ENCODE assay signal across 9 cellular contexts in genomic region chr3:50652709-50653108, GRCh38. TPM values are rescaled to one million over a fixed set of nuclear protein-coding genes. Genes with fewer than 3 reads are reported as not detected.
DNase-seq lines count a peak whose midpoint lies in the region; ATAC-seq, FAIRE-seq and TF ChIP-seq lines count a peak whose summit lies in the region.
"Had no signal": no experiment of that assay in that cellular context is flagged by ENCODE, and none has a peak within 500 bp of the region (broad histone marks: within the 10 kb centered on the region; RNA-seq: fewer than 3 reads in every experiment).

No MANE protein-coding gene starts in this region.

- H3K4me1 ChIP-seq in CD4-positive, CD25-positive, alpha-beta regulatory T cell (ENCODE audit: control insufficient read depth, insufficient read depth, low read length, poor library complexity, severe bottlenecking): no peaks in the 10 kb centered on the region
- H3K4me1 ChIP-seq in HUES48 (ENCODE audit: control insufficient read depth, insufficient read depth, low read length) (peaks cover 13% of the 10 kb centered on the region), pancreas (no peaks in the 10 kb centered on the region)
- no peaks in the 10 kb centered on the region for H3K4me1 ChIP-seq in effector memory CD4-positive, alpha-beta T cell (ENCODE audit: control insufficient read depth, insufficient read depth, low read length, poor library complexity, severe bottlenecking)
- H3K4me1 ChIP-seq: HAP-1 had no signal

- H3K27ac ChIP-seq in CD4-positive, CD25-positive, alpha-beta regulatory T cell (ENCODE audit: insufficient read depth, low read length, poor library complexity, severe bottlenecking): no peak overlapping the region
- H3K27ac ChIP-seq in HUES48 (ENCODE audit: low read depth, low read length) (peak overlapping the region; percentile 60), pancreas (no peak overlapping the region)
- H3K27ac ChIP-seq in effector memory CD4-positive, alpha-beta T cell (ENCODE audit: insufficient read depth, low read length, poor library complexity, severe bottlenecking): no peak overlapping the region

- H3K9me3 ChIP-seq in CD4-positive, CD25-positive, alpha-beta regulatory T cell (ENCODE audit: control insufficient read depth in 2 of 2, low read length in 2 of 2): no peaks in the 10 kb centered on the region
- H3K9me3 ChIP-seq in HUES48 (ENCODE audit: control insufficient read depth, insufficient read depth, low read length): no peaks in the 10 kb centered on the region
- H3K9me3 ChIP-seq in effector memory CD4-positive, alpha-beta T cell (ENCODE audit: control insufficient read depth, low read length): no peaks in the 10 kb centered on the region
- no peaks in the 10 kb centered on the region for H3K9me3 ChIP-seq in pancreas
- H3K9me3 ChIP-seq: HAP-1 had no signal

- no peak overlapping the region for H3K4me3 ChIP-seq in CD4-positive, CD25-positive, alpha-beta regulatory T cell (ENCODE audit: low read depth, low read length)
- H3K4me3 ChIP-seq in HUES48 (ENCODE audit: low read depth, low read length): no peak overlapping the region
- no peak overlapping the region for H3K4me3 ChIP-seq in effector memory CD4-positive, alpha-beta T cell (ENCODE audit: insufficient read depth, low read depth, low read length, poor library complexity, severe bottlenecking)
- no peak overlapping the region for H3K4me3 ChIP-seq in pancreas
- H3K4me3 ChIP-seq: HAP-1 had no signal

- ATAC-seq in CD4-positive, CD25-positive, alpha-beta regulatory T cell (ENCODE audit: low read depth in 2 of 2): peak; percentile 44 to 56
- ATAC-seq in pancreas (peak in 3 of 4 donors; percentile 56 to 74 (median 61)), GM21447 (IDR thresholded peaks at IDR 0.05; ENCODE audit: unreplicated experiment) (no peak), GM18868 (IDR thresholded peaks at IDR 0.05; ENCODE audit: unreplicated experiment) (no peak), HG03196 (IDR thresholded peaks at IDR 0.05; ENCODE audit: unreplicated experiment) (no peak)

- no peaks in the 10 kb centered on the region for H3K9me3 Mint-ChIP-seq in CD4-positive, CD25-positive, alpha-beta regulatory T cell
- no peaks in the 10 kb centered on the region for H3K9me3 Mint-ChIP-seq in activated CD4-positive, alpha-beta T cell treated with anti-CD3 and anti-CD28 coated beads, Interleukin-2, amount 10 ng/mL, durations not matched to agents 24 days and 14 days

- H3K36me3 ChIP-seq in CD4-positive, CD25-positive, alpha-beta regulatory T cell (ENCODE audit: control insufficient read depth, insufficient read depth, low read length): peaks cover 14% of the 10 kb centered on the region
- peaks cover 6% of the 10 kb centered on the region; the same call in 1 of the 2 replicates for H3K36me3 ChIP-seq in HUES48 (ENCODE audit: control insufficient read depth, insufficient read depth, low read length)
- peaks cover 18% of the 10 kb centered on the region for H3K36me3 ChIP-seq in effector memory CD4-positive, alpha-beta T cell (ENCODE audit: control insufficient read depth, insufficient read depth, low read length)
- H3K36me3 ChIP-seq in pancreas: no peaks in the 10 kb centered on the region

- H3K4me3 Mint-ChIP-seq in CD4-positive, CD25-positive, alpha-beta regulatory T cell: no peak overlapping the region
- H3K4me3 Mint-ChIP-seq in activated CD4-positive, alpha-beta T cell treated with anti-CD3 and anti-CD28 coated beads, Interleukin-2, amount 10 ng/mL, durations not matched to agents 24 days and 14 days: no peak overlapping the region

- FAIRE-seq in pancreas (lab: Jason Lieb, UNC): no peak

- peak overlapping the region in 1 of 3 donors; percentile 32 for H3K27ac Mint-ChIP-seq in CD4-positive, CD25-positive, alpha-beta regulatory T cell
- peak overlapping the region; percentile 5 for H3K27ac Mint-ChIP-seq in activated CD4-positive, alpha-beta T cell treated with anti-CD3 and anti-CD28 coated beads, Interleukin-2, amount 10 ng/mL, durations not matched to agents 24 days and 14 days

- H3K27me3 Mint-ChIP-seq in CD4-positive, CD25-positive, alpha-beta regulatory T cell: no peaks in the 10 kb centered on the region
- no peaks in the 10 kb centered on the region for H3K27me3 Mint-ChIP-seq in activated CD4-positive, alpha-beta T cell treated with anti-CD3 and anti-CD28 coated beads, Interleukin-2, amount 10 ng/mL, durations not matched to agents 24 days and 14 days

- peaks cover 0 to 9% (median 4%) of the 10 kb centered on the region in 4 donors for H3K4me1 Mint-ChIP-seq in CD4-positive, CD25-positive, alpha-beta regulatory T cell
- H3K4me1 Mint-ChIP-seq in activated CD4-positive, alpha-beta T cell treated with anti-CD3 and anti-CD28 coated beads, Interleukin-2, amount 10 ng/mL, durations not matched to agents 24 days and 14 days: peaks cover 23% of the 10 kb centered on the region

- TF ChIP-seq CTCF in pancreas (IDR thresholded peaks at IDR 0.05): peak in 1 of 4 donors; percentile 19

- peak; percentile 35 to 65 (median 43) for DNase-seq in CD4-positive, CD25-positive, alpha-beta regulatory T cell
- peak; percentile 83 for DNase-seq in activated CD4-positive, alpha-beta T cell treated with anti-CD3 and anti-CD28 coated beads, Interleukin-2, amount 10 ng/mL, durations not matched to agents 24 days and 14 days
- peak; percentile 14 to 34 (median 26) for DNase-seq in effector memory CD4-positive, alpha-beta T cell
- peak in 1 of 6 donors; percentile 24 for DNase-seq in pancreas

- H3K27me3 ChIP-seq in CD4-positive, CD25-positive, alpha-beta regulatory T cell (ENCODE audit: control insufficient read depth, insufficient read depth, low read length): no peaks in the 10 kb centered on the region
- H3K27me3 ChIP-seq in HUES48 (ENCODE audit: control insufficient read depth, insufficient read depth, low read length): no peaks in the 10 kb centered on the region
- no peaks in the 10 kb centered on the region for H3K27me3 ChIP-seq in effector memory CD4-positive, alpha-beta T cell (replicated peaks; ENCODE audit: control insufficient read depth, insufficient read depth, low read length, poor library complexity, severe bottlenecking)
- H3K27me3 ChIP-seq in pancreas: no peaks in the 10 kb centered on the region

- intact Hi-C loops in activated CD4-positive, alpha-beta T cell treated with anti-CD3 and anti-CD28 coated beads, Interleukin-2, amount 10 ng/mL, durations not matched to agents 24 days and 14 days (cut with micrococcal nuclease): loop anchor here (1.0 kb wide), 2 partner anchors 36 to 80 kb away; no protein-coding TSS in a partner anchor
- intact Hi-C loops in pancreas (cut with DNase I): no loop called here

- H3K36me3 Mint-ChIP-seq in CD4-positive, CD25-positive, alpha-beta regulatory T cell: peaks cover under 1% of the 10 kb centered on the region
- H3K36me3 Mint-ChIP-seq in activated CD4-positive, alpha-beta T cell treated with anti-CD3 and anti-CD28 coated beads, Interleukin-2, amount 10 ng/mL, durations not matched to agents 24 days and 14 days (ENCODE audit: low read depth): peaks cover 13% of the 10 kb centered on the region

- 55 to 65% methylated on average over 2 of the region's 2 CpGs for WGBS in pancreas, 2 donors

- H3K9ac ChIP-seq in HUES48 (ENCODE audit: low read depth, low read length): no peak overlapping the region

RNA-seq across cellular contexts. Expression of gene DOCK3, which starts 22.0 kb away (rescaled TPM):
- total RNA-seq in CD4-positive, CD25-positive, alpha-beta regulatory T cell: 0.35 TPM
- polyA plus RNA-seq in CD4-positive, CD25-positive, alpha-beta regulatory T cell: under 1 TPM; 0.03 to 0.09 (median 0.07) TPM
- total RNA-seq in activated CD4-positive, alpha-beta T cell treated with anti-CD3 and anti-CD28 coated beads, Interleukin-2, amount 10 ng/mL, durations not matched to agents 24 days and 14 days: 1.7 and 1.8 TPM in 2 replicates
- under 1 TPM; 0.09 to 0.49 (median 0.29) TPM for total RNA-seq in pancreas
- polyA plus RNA-seq in pancreas: 1 to 10 TPM in 1 of 2 donors, under 1 TPM in 1; 0.57 to 1.5 TPM

RNA-seq across cellular contexts. Expression of gene MAPKAPK3, which starts 35.8 kb away (rescaled TPM):
- total RNA-seq in CD4-positive, CD25-positive, alpha-beta regulatory T cell: 42.9 TPM
- polyA plus RNA-seq in CD4-positive, CD25-positive, alpha-beta regulatory T cell: 10 to 100 TPM; 47.0 to 52.9 (median 49.5) TPM
- 199 and 207 TPM in 2 replicates for total RNA-seq in activated CD4-positive, alpha-beta T cell treated with anti-CD3 and anti-CD28 coated beads, Interleukin-2, amount 10 ng/mL, durations not matched to agents 24 days and 14 days
- 10 to 100 TPM; 21.9 to 30.6 (median 24.6) TPM for total RNA-seq in pancreas
- polyA plus RNA-seq in pancreas: 10 to 100 TPM; 15.8 to 17.0 TPM

RNA-seq across cellular contexts. Expression of gene CISH, which starts 41.1 kb away (rescaled TPM):
- total RNA-seq in CD4-positive, CD25-positive, alpha-beta regulatory T cell: 23.4 TPM
- polyA plus RNA-seq in CD4-positive, CD25-positive, alpha-beta regulatory T cell: 10 to 100 TPM; 40.5 to 66.7 (median 58.5) TPM
- 359 and 361 TPM in 2 replicates for total RNA-seq in activated CD4-positive, alpha-beta T cell treated with anti-CD3 and anti-CD28 coated beads, Interleukin-2, amount 10 ng/mL, durations not matched to agents 24 days and 14 days
- total RNA-seq in pancreas: 10 to 100 TPM in 3 of 6 donors, 1 to 10 TPM in 3; 6.2 to 21.0 (median 9.5) TPM
- polyA plus RNA-seq in pancreas: 10 to 100 TPM; 11.3 to 21.5 TPM

Comparison
In these comparisons a context has a peak if more than half of its experiments do, and no peak if none do; other contexts are left out.
1. ATAC-seq: peak in CD4-positive, CD25-positive, alpha-beta regulatory T cell (2 of 2) and pancreas (3 of 4); none in GM21447 (single experiment), GM18868 (single experiment) and HG03196 (single experiment).
2. RNA of gene CISH, which starts 41.1 kb away (total RNA-seq): 359 to 361 TPM in activated CD4-positive, alpha-beta T cell treated with anti-CD3 and anti-CD28 coated beads, Interleukin-2, amount 10 ng/mL, durations not matched to agents 24 days and 14 days; 23.4 TPM in CD4-positive, CD25-positive, alpha-beta regulatory T cell (single experiment) and 6.2 to 21.0 TPM in pancreas; every median in the first group is over 10 times any median in the second.